ENCODE assay signal across 8 cellular contexts in genomic region chr12:111313833-111314259, GRCh38. TPM values are rescaled to one million over a fixed set of nuclear protein-coding genes. Genes with fewer than 3 reads are reported as not detected.
A peak's percentile ranks its signal among the peaks of the same experiment; 100 is the strongest.
DNase-seq lines count a peak whose midpoint lies in the region; ATAC-seq and TF ChIP-seq lines count a peak whose summit lies in the region.

No MANE protein-coding gene starts in this region.

- dilution Hi-C loops in IMR-90 (cut with HindIII; ENCODE audit: low sequenced_read_pairs, unreplicated experiment), result no loop called here

- H2BK120ac ChIP-seq in IMR-90 (ENCODE audit: low read depth, low read length) (no peak overlapping the region), neuronal stem cell (ENCODE audit: low read depth, low read length) (no peak overlapping the region)

- BruUV-seq in IMR-90 (replicated peaks; lab: Mats Ljungman, UMichigan) (no TSS peak), PC-9 (replicated peaks; lab: Mats Ljungman, UMichigan) (no TSS peak)

- H4K91ac ChIP-seq in IMR-90 (ENCODE audit: insufficient read depth, low read depth, low read length), result no peak overlapping the region
- no peak overlapping the region for H4K91ac ChIP-seq in neuronal stem cell (ENCODE audit: low read depth, low read length, poor library complexity)

- H3K14ac ChIP-seq in IMR-90 (replicated peaks; ENCODE audit: low read depth, low read length) (no peak overlapping the region), neuronal stem cell (ENCODE audit: low read length) (no peak overlapping the region)

- H2AFZ ChIP-seq in IMR-90 (replicated peaks; ENCODE audit: low read length, poor library complexity) (peak overlapping the region; percentile 90), PC-9 (no peak overlapping the region), neuronal stem cell (ENCODE audit: low read length) (peak overlapping the region; percentile 19)

- H3K27me3 ChIP-seq in IMR-90 (ENCODE audit: control insufficient read depth, insufficient read depth, low read length) (peaks cover 7% of the 10 kb centered on the region), PC-9 (ENCODE audit: insufficient read depth, low read depth) (no peaks in the 10 kb centered on the region), neuronal stem cell (ENCODE audit: control insufficient read depth in 3 of 3, insufficient read depth in 3 of 3, low read depth in 1 of 3, low read length in 3 of 3) (no peaks in the 10 kb centered on the region)

- peak; percentile 85 for TF ChIP-seq CTCF in IMR-90 (conservative IDR thresholded peaks at IDR 0.05; ENCODE audit: low read depth, low read length)
- peak; percentile 96 for TF ChIP-seq CTCF in PC-9 (conservative IDR thresholded peaks at IDR 0.05)
- TF ChIP-seq CTCF in fibroblast of the aortic adventitia (IDR thresholded peaks at IDR 0.05; ENCODE audit: insufficient read depth, low read length), result peak; percentile 95

- DNase-seq in CMK (ENCODE audit: low read depth) (peak; percentile 42), IMR-90 (peak; percentile 57), PC-9 (peak; percentile 49 to 68), activated T-helper 1 cell treated with Interleukin-2 at 50 U/mL for 16 hours (ENCODE audit: low read depth) (peak; percentile 55), fibroblast of the aortic adventitia (ENCODE audit: low read depth) (peak; percentile 73), neuronal stem cell (ENCODE audit: low spot score) (peak; percentile 81), stromal cell of bone marrow (ENCODE audit: low read depth) (peak; percentile 27)

- H3K4me3 ChIP-seq in IMR-90 (ENCODE audit: insufficient read depth, low read depth, low read length) (no peak overlapping the region), PC-9 (no peak overlapping the region), fibroblast of the aortic adventitia (ENCODE audit: low read depth, low read length) (no peak overlapping the region), neuronal stem cell (ENCODE audit: low read length in 2 of 2) (no peak overlapping the region)

- H2AK5ac ChIP-seq in IMR-90 (ENCODE audit: low read depth, low read length) (no peak overlapping the region), neuronal stem cell (ENCODE audit: low read depth, low read length) (no peak overlapping the region)

- POLR2A ChIA-PET in IMR-90 (lab: Charles Lee; ENCODE audit: unreplicated experiment), result no interaction called here
- POLR2A ChIA-PET in PC-9 (lab: Charles Lee; ENCODE audit: unreplicated experiment), result no interaction called here

- in situ Hi-C loops in IMR-90 (cut with MboI; ENCODE audit: low sequenced_read_pairs), result loop anchor here (5.0 to 10.0 kb wide), 2 partner anchors 292 to 379 kb away; no protein-coding TSS in a partner anchor

- H3K4me2 ChIP-seq in IMR-90 (ENCODE audit: low read depth, low read length), result peak overlapping the region; percentile 71; the same call in 1 of the 2 replicates
- peak overlapping the region; percentile 52 for H3K4me2 ChIP-seq in PC-9
- no peak overlapping the region for H3K4me2 ChIP-seq in neuronal stem cell (ENCODE audit: insufficient read depth, low read length, poor library complexity, severe bottlenecking)

- H3K9me3 ChIP-seq in IMR-90 (ENCODE audit: control insufficient read depth, insufficient read depth, low read length) (no peaks in the 10 kb centered on the region), PC-9 (ENCODE audit: insufficient read depth, low read depth) (no peaks in the 10 kb centered on the region), neuronal stem cell (replicated peaks in 1 of 2; ENCODE audit: control insufficient read depth in 2 of 2, insufficient read depth in 1 of 2, low read depth in 1 of 2, low read length in 2 of 2) (no peaks in the 10 kb centered on the region)

- H3K23ac ChIP-seq in IMR-90 (ENCODE audit: low read depth, low read length), result no peak overlapping the region
- H3K23ac ChIP-seq in neuronal stem cell (ENCODE audit: low read depth, low read length, poor library complexity), result no peak overlapping the region

- no peak overlapping the region for H2BK20ac ChIP-seq in IMR-90 (ENCODE audit: low read depth, low read length)

- H3K18ac ChIP-seq in IMR-90 (ENCODE audit: low read depth, low read length), result no peak overlapping the region
- H3K18ac ChIP-seq in neuronal stem cell (ENCODE audit: low read length), result no peak overlapping the region

- no peak overlapping the region for H2BK12ac ChIP-seq in neuronal stem cell (ENCODE audit: low read length)

- H2BK5ac ChIP-seq in IMR-90 (ENCODE audit: low read depth, low read length, poor library complexity, severe bottlenecking) (no peak overlapping the region), neuronal stem cell (ENCODE audit: low read length) (no peak overlapping the region)

- H3K4me1 ChIP-seq in IMR-90 (ENCODE audit: control insufficient read depth, insufficient read depth, low read length) (no peaks in the 10 kb centered on the region), PC-9 (replicated peaks; ENCODE audit: insufficient read depth) (peaks cover 36% of the 10 kb centered on the region), neuronal stem cell (ENCODE audit: control insufficient read depth in 2 of 2, insufficient read depth in 1 of 2, low read depth in 1 of 2, low read length in 2 of 2) (no peaks in the 10 kb centered on the region)

- no peak for TF ChIP-seq POLR2A in IMR-90 (IDR thresholded peaks at IDR 0.05; ENCODE audit: low read depth, low read length)

- H4K8ac ChIP-seq in IMR-90 (ENCODE audit: low read depth in 2 of 2, low read length in 2 of 2), result no peak overlapping the region
- peak overlapping the region; percentile 43 for H4K8ac ChIP-seq in neuronal stem cell (ENCODE audit: low read depth, low read length)

- no peaks in the 10 kb centered on the region for H3K9me1 ChIP-seq in IMR-90 (ENCODE audit: insufficient read depth, low read length)

- H4K20me1 ChIP-seq in IMR-90 (ENCODE audit: insufficient read depth, low read length) (no peaks in the 10 kb centered on the region), PC-9 (ENCODE audit: insufficient read depth) (no peaks in the 10 kb centered on the region)

- H3K9me2 ChIP-seq in PC-9 (ENCODE audit: insufficient read depth), result no peaks in the 10 kb centered on the region

- WGBS in IMR-90 (ENCODE audit: extremely low coverage in 2 of 2, insufficient read length in 1 of 2), 2 experiments, result 20% methylated on average over 2 of the region's 8 CpGs; no CpG with 5 or more reads in 1 of the 2 experiments
- no CpG with 5 or more reads among the region's 8 CpGs for WGBS in neuronal stem cell (ENCODE audit: extremely low coverage in 2 of 2, insufficient read length in 2 of 2, insufficient replicate concordance in 1 of 2), 2 donors

- no peak overlapping the region for H3K56ac ChIP-seq in IMR-90 (ENCODE audit: extremely low read depth, insufficient read depth, low read length)

- no peaks in the 10 kb centered on the region for H3K79me2 ChIP-seq in PC-9 (ENCODE audit: low read depth)

- H2BK15ac ChIP-seq in IMR-90 (ENCODE audit: low read depth, low read length) (no peak overlapping the region), neuronal stem cell (ENCODE audit: low read length) (no peak overlapping the region)

- no peak overlapping the region for H4K5ac ChIP-seq in IMR-90 (ENCODE audit: low read depth, low read length)

- H3F3A ChIP-seq in PC-9 (ENCODE audit: insufficient read depth, low read depth), result peaks cover 4% of the 10 kb centered on the region; the same call in 1 of the 2 replicates

- no peak overlapping the region for H3K4ac ChIP-seq in IMR-90 (ENCODE audit: low read depth, low read length)
- no peak overlapping the region for H3K4ac ChIP-seq in neuronal stem cell (ENCODE audit: low read length)

- H3K27ac ChIP-seq in IMR-90 (ENCODE audit: insufficient read depth, low read length) (no peak overlapping the region), PC-9 (no peak overlapping the region), neuronal stem cell (replicated peaks; ENCODE audit: low read length) (no peak overlapping the region)

- TF ChIP-seq RAD21 in IMR-90 (IDR thresholded peaks at IDR 0.05; ENCODE audit: low read length), result peak; percentile 74

- H3K9ac ChIP-seq in IMR-90 (ENCODE audit: low read depth, low read length), result no peak overlapping the region
- H3K9ac ChIP-seq in neuronal stem cell (ENCODE audit: low read depth, low read length, poor library complexity), result no peak overlapping the region

- ATAC-seq in IMR-90 (ENCODE audit: low read depth) (peak; percentile 94), GM19395 (IDR thresholded peaks at IDR 0.05; ENCODE audit: unreplicated experiment) (no peak)

- H2AK9ac ChIP-seq in IMR-90 (replicated peaks; ENCODE audit: low read depth, low read length, poor library complexity), result no peak overlapping the region

- H3K79me1 ChIP-seq in IMR-90 (ENCODE audit: low read depth in 1 of 2, low read length in 2 of 2), result no peaks in the 10 kb centered on the region
- no peaks in the 10 kb centered on the region for H3K79me1 ChIP-seq in neuronal stem cell (ENCODE audit: low read depth, low read length)

- intact Hi-C loops in IMR-90 (cut with micrococcal nuclease), result loop anchor here (1.0 kb wide), 4 partner anchors 46 to 420 kb away; no protein-coding TSS in a partner anchor
- intact Hi-C loops in PC-9 (cut with micrococcal nuclease; ENCODE audit: unreplicated experiment), result loop anchor here (5.0 kb wide), 3 partner anchors 292 to 422 kb away; no protein-coding TSS in a partner anchor

- H3K36me3 ChIP-seq in IMR-90 (ENCODE audit: control insufficient read depth, insufficient read depth, low read length), result no peaks in the 10 kb centered on the region
- no peaks in the 10 kb centered on the region for H3K36me3 ChIP-seq in PC-9 (ENCODE audit: low read depth)
- H3K36me3 ChIP-seq in neuronal stem cell (replicated peaks in 1 of 2; ENCODE audit: control insufficient read depth in 2 of 2, insufficient read depth in 2 of 2, low read length in 2 of 2), result no peaks in the 10 kb centered on the region

- CTCF ChIA-PET in IMR-90 (lab: Yijun Ruan, JAX), result interaction anchor here (1.3 kb wide), 1 partner anchor 377 kb away, joined by 7 read pairs; no protein-coding TSS in a partner anchor
- CTCF ChIA-PET in PC-9 (lab: Charles Lee), result interaction anchor here (0.8 kb wide), 1 partner anchor 30 kb away, joined by 3 read pairs; no protein-coding TSS in a partner anchor

TF ChIP-seq in IMR-90, 13 proteins besides CTCF, POLR2A, EP300 and RAD21 (continues in another document):
- TF ChIP-seq MAZ (IDR thresholded peaks at IDR 0.05; ENCODE audit: borderline replicate concordance, low read depth, low read length) (no peak), USF2 (IDR thresholded peaks at IDR 0.05; ENCODE audit: low read depth, low read length) (no peak)

RNA-seq across cellular contexts. Expression of gene PHETA1, which starts 55.0 kb away (rescaled TPM):
- 3.1 and 3.2 TPM in 2 replicates for total RNA-seq in IMR-90 (2012; rRNA removed)
- polyA plus RNA-seq in IMR-90 (2012; rRNA removed), result 6.6 and 7.1 TPM in 2 replicates
- 8.6 and 15.3 TPM in 2 replicates for polyA plus RNA-seq in IMR-90 (2012; cell fraction: cytosol; rRNA removed)
- polyA plus RNA-seq in IMR-90 (2012; cell fraction: nucleus; rRNA removed; ENCODE audit: low replicate concordance), result 8.3 and 19.7 TPM in 2 replicates
- 26.2 and 28.5 TPM in 2 replicates for total RNA-seq in PC-9 (2021)
- total RNA-seq in fibroblast of the aortic adventitia (ENCODE audit: low replicate concordance), result 7.3 and 16.2 TPM in 2 replicates
- polyA plus RNA-seq in neuronal stem cell (2013, experiment 1 of 2), result 10.7 TPM
- polyA plus RNA-seq in neuronal stem cell (2013, experiment 2 of 2), result 11.2 TPM

Comparison
In these comparisons a context has a peak if more than half of its experiments do, and no peak if none do; other contexts are left out.
1. DNase-seq: peak in every context shown above with its lines; median percentile 81 in neuronal stem cell; 73 in fibroblast of the aortic adventitia; 58 in PC-9; 57 in IMR-90; 55 in activated T-helper 1 cell treated with Interleukin-2 at 50 U/mL for 16 hours; 42 in CMK; 27 in stromal cell of bone marrow.